Comparison of ENCODE assay signal across 16 cellular contexts in the genomic region with DNA sequence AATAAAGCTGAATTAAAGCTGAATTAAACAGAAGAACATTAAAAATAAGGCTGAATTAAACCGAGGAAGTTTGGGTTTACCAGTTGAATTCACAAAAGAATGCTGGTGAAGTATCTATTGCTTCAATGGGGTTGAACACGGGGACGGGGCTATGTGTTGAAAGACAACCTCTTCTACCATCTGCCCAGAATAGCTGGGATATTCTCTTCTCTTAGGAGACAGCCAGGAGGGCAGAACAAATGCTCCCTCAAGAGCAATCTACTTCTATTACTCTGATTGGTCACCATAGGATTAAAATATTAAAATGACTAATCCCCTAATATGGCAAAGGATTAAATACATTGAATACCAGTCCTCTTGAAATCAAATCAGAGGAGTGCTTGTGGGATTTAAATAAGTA.
"Had no signal": no experiment of that assay in that cellular context is flagged by ENCODE, and none has a peak within 500 bp of the region (broad histone marks: within the 10 kb centered on the region; RNA-seq: fewer than 3 reads in every experiment).

No MANE protein-coding gene starts in this region.

- H3K4me2 ChIP-seq: SK-N-SH had no signal

- H3K4me3 ChIP-seq: MG63 had no signal

- ATAC-seq: T-cell had no signal

- DNase-seq: Karpas-422, KBM-7, MG63, NCI-H1092, NCI-H1105 treated with DMSO at 0.1 percent for 48 hours, NCI-H1417 treated with DMSO at 0.1 percent for 48 hours, NCI-H187, NCI-H2029, NCI-H2081 treated with DMSO at 0.1 percent for 48 hours, NCI-H2227 treated with DMSO at 0.1 percent for 48 hours, NCI-H526, SHP77, SK-N-SH, SW 1271, T-cell had no signal

- H3K27me3 ChIP-seq: MG63 had no signal

- H3K9me3 ChIP-seq: SK-N-SH had no signal

- H3K9ac ChIP-seq: SK-N-SH had no signal

- H3K27ac ChIP-seq: RWPE1 had no signal
